1 cellular context compared by ENCODE assay signal in genomic region chr12:119476951-119477350, GRCh38.
A peak's percentile ranks its signal among the peaks of the same experiment; 100 is the strongest.
TF ChIP-seq lines count a peak whose summit lies in the region.

No MANE protein-coding gene starts in this region.

TF ChIP-seq in K562, 482 proteins besides CTCF, POLR2A, EP300 and RAD21 (continued from another document):
- no peak for TF ChIP-seq BRF1 (IDR thresholded peaks at IDR 0.05; ENCODE audit: borderline replicate concordance, extremely low read depth, insufficient read length)
- TF ChIP-seq MTF1 (CRISPR knock-in tag; IDR thresholded peaks at IDR 0.05; ENCODE audit: borderline replicate concordance): no peak
- no peak for TF ChIP-seq HMG20A (CRISPR knock-in tag; conservative IDR thresholded peaks at IDR 0.05)
- TF ChIP-seq TBL1XR1 (IDR thresholded peaks at IDR 0.05; ENCODE audit: low read length in 2 of 2): no peak
- TF ChIP-seq YY1 (IDR thresholded peaks at IDR 0.05; ENCODE audit: borderline replicate concordance in 1 of 3, control insufficient read depth in 1 of 3, extremely low read depth in 1 of 3, insufficient read depth in 3 of 3, insufficient read length in 1 of 3, insufficient replicate concordance in 2 of 3, low read depth in 1 of 3, low read length in 2 of 3): peak in 1 of 3 experiments; percentile 28
- no peak for TF ChIP-seq BCL6 (CRISPR knock-in tag; IDR thresholded peaks at IDR 0.05)
- no peak for TF ChIP-seq SIN3A (IDR thresholded peaks at IDR 0.05; ENCODE audit: borderline replicate concordance in 2 of 2, control insufficient read depth in 1 of 2, low read depth in 2 of 2, low read length in 2 of 2)
